In genomic region chr7:98133181-98133580, GRCh38 we compare ENCODE assay signal across 10 cellular contexts. TPM values are rescaled to one million over a fixed set of nuclear protein-coding genes. Genes with fewer than 3 reads are reported as not detected.
A peak's percentile ranks its signal among the peaks of the same experiment; 100 is the strongest.
DNase-seq lines count a peak whose midpoint lies in the region; ATAC-seq, FAIRE-seq and TF ChIP-seq lines count a peak whose summit lies in the region.
"Had no signal": no experiment of that assay in that cellular context is flagged by ENCODE, and none has a peak within 500 bp of the region (broad histone marks: within the 10 kb centered on the region; RNA-seq: fewer than 3 reads in every experiment).

No MANE protein-coding gene starts in this region.

- H3K4me1 Mint-ChIP-seq in activated CD4-positive, alpha-beta memory T cell treated with anti-CD3 and anti-CD28 coated beads for 36 hours (ENCODE audit: low read depth), result peaks cover 44% of the 10 kb centered on the region

- no peaks in the 10 kb centered on the region for H3K9me3 Mint-ChIP-seq in activated CD4-positive, alpha-beta memory T cell treated with anti-CD3 and anti-CD28 coated beads for 36 hours

- H3K9ac ChIP-seq in mucosa of rectum (ENCODE audit: low read depth in 1 of 2, low read length in 2 of 2), result peak overlapping the region in 1 of 2 donors; percentile 44

- POLR2A ChIA-PET in activated CD4-positive, alpha-beta memory T cell treated with anti-CD3 and anti-CD28 coated beads for 36 hours (lab: Charles Lee), result interaction anchor here (0.7 kb wide), 1 partner anchor 706 kb away, joined by 3 read pairs; no protein-coding TSS in a partner anchor

- no peaks in the 10 kb centered on the region for H3K27me3 Mint-ChIP-seq in activated CD4-positive, alpha-beta memory T cell treated with anti-CD3 and anti-CD28 coated beads for 36 hours

- peak overlapping the region; percentile 43 for H3K27ac Mint-ChIP-seq in activated CD4-positive, alpha-beta memory T cell treated with anti-CD3 and anti-CD28 coated beads for 36 hours

- H3K36me3 ChIP-seq in mucosa of rectum (ENCODE audit: control insufficient read depth in 2 of 2, insufficient read depth in 2 of 2, low read length in 2 of 2), result peaks cover 0 to 3% of the 10 kb centered on the region in 2 donors

- CTCF ChIA-PET in activated CD4-positive, alpha-beta memory T cell treated with anti-CD3 and anti-CD28 coated beads for 36 hours (lab: Charles Lee), result interaction anchor here (0.6 to 2.1 kb wide), 5 partner anchors 12 to 112 kb away, joined by 3 to 12 read pairs (median 7); no protein-coding TSS in a partner anchor

- no peaks in the 10 kb centered on the region for H3K9me3 ChIP-seq in mucosa of rectum (ENCODE audit: control insufficient read depth in 2 of 2, low read length in 2 of 2)

- no peak for TF ChIP-seq CTCF in omental fat pad (IDR thresholded peaks at IDR 0.05)

- peaks cover 30 to 36% of the 10 kb centered on the region in 2 donors for H3K4me1 ChIP-seq in mucosa of rectum (ENCODE audit: control insufficient read depth in 2 of 2, insufficient read depth in 2 of 2, low read length in 2 of 2)

- intact Hi-C loops in activated CD4-positive, alpha-beta memory T cell treated with anti-CD3 and anti-CD28 coated beads for 36 hours (cut with micrococcal nuclease), result loop anchor here (5.0 kb wide), 1 partner anchor 69 kb away; no protein-coding TSS in a partner anchor
- intact Hi-C loops in posterior vena cava (cut with DNase I), result no loop called here

- FAIRE-seq in GM12891 (lab: Jason Lieb, UNC), result peak; percentile 79
- FAIRE-seq: islet of Langerhans had no signal

- no peaks in the 10 kb centered on the region for H3K27me3 ChIP-seq in mucosa of rectum (ENCODE audit: control insufficient read depth in 2 of 2, insufficient read depth in 2 of 2, low read length in 2 of 2)

- H3K27ac ChIP-seq in mucosa of rectum (ENCODE audit: low read depth in 2 of 2, low read length in 2 of 2), result peak overlapping the region; percentile 62 to 70
- H3K27ac ChIP-seq: SK-N-MC had no signal

- peaks cover 3% of the 10 kb centered on the region for H3K36me3 Mint-ChIP-seq in activated CD4-positive, alpha-beta memory T cell treated with anti-CD3 and anti-CD28 coated beads for 36 hours

- peak; percentile 82 for ATAC-seq in GM21390 (IDR thresholded peaks at IDR 0.05; ENCODE audit: unreplicated experiment)
- peak; percentile 57 for ATAC-seq in HG03521 (IDR thresholded peaks at IDR 0.05; ENCODE audit: unreplicated experiment)
- ATAC-seq in omental fat pad (ENCODE audit: low FRiP score), result no peak

- TF ChIP-seq POLR2A in GM12891 (IDR thresholded peaks at IDR 0.05; ENCODE audit: low read depth, low read length), result no peak

- H3K4me3 ChIP-seq in mucosa of rectum (ENCODE audit: low read length in 2 of 2), result peak overlapping the region in 1 of 2 donors; percentile 46
- H3K4me3 ChIP-seq: SK-N-MC had no signal

- peak; percentile 36 for DNase-seq in GM12891 (ENCODE audit: insufficient read length, low spot score)
- peak; percentile 28 for DNase-seq in activated CD4-positive, alpha-beta memory T cell treated with anti-CD3 and anti-CD28 coated beads for 36 hours
- DNase-seq in cerebellum (ENCODE audit: low spot score), result no peak
- no peak for DNase-seq in omental fat pad (ENCODE audit: low spot score)
- no peak for DNase-seq in posterior vena cava (ENCODE audit: low spot score)

- no peak overlapping the region for H3K4me3 Mint-ChIP-seq in activated CD4-positive, alpha-beta memory T cell treated with anti-CD3 and anti-CD28 coated beads for 36 hours

TF ChIP-seq in GM12891, 5 proteins besides CTCF, POLR2A, EP300 and RAD21:
- TF ChIP-seq TAF1 (IDR thresholded peaks at IDR 0.05; ENCODE audit: low read depth, low read length) (no peak), SPI1 (IDR thresholded peaks at IDR 0.05; ENCODE audit: low read depth, low read length) (peak; percentile 89), PAX5 (IDR thresholded peaks at IDR 0.05; ENCODE audit: insufficient read depth, low read length, severe bottlenecking) (no peak)

RNA-seq across cellular contexts. Expression of gene LMTK2, which starts 26.5 kb away (rescaled TPM):
- 2.0 TPM for polyA plus RNA-seq in GM12891 (2012; ENCODE audit: low read depth, missing spikeins)
- 10 to 100 TPM; 10.6 to 10.8 TPM for total RNA-seq in activated CD4-positive, alpha-beta memory T cell treated with anti-CD3 and anti-CD28 coated beads for 36 hours
- total RNA-seq in cerebellum, result 29.9 TPM
- total RNA-seq in omental fat pad, result 10 to 100 TPM; 11.0 to 15.8 (median 12.0) TPM
- 10 to 100 TPM; 13.0 to 17.9 TPM for total RNA-seq in posterior vena cava

Comparison
In these comparisons a context has a peak if more than half of its experiments do, and no peak if none do; other contexts are left out.
1. DNase-seq: peak in GM12891 (single experiment) and activated CD4-positive, alpha-beta memory T cell treated with anti-CD3 and anti-CD28 coated beads for 36 hours (single experiment); none in cerebellum (single experiment), omental fat pad (single experiment) and posterior vena cava (single experiment).